In the genomic region with DNA sequence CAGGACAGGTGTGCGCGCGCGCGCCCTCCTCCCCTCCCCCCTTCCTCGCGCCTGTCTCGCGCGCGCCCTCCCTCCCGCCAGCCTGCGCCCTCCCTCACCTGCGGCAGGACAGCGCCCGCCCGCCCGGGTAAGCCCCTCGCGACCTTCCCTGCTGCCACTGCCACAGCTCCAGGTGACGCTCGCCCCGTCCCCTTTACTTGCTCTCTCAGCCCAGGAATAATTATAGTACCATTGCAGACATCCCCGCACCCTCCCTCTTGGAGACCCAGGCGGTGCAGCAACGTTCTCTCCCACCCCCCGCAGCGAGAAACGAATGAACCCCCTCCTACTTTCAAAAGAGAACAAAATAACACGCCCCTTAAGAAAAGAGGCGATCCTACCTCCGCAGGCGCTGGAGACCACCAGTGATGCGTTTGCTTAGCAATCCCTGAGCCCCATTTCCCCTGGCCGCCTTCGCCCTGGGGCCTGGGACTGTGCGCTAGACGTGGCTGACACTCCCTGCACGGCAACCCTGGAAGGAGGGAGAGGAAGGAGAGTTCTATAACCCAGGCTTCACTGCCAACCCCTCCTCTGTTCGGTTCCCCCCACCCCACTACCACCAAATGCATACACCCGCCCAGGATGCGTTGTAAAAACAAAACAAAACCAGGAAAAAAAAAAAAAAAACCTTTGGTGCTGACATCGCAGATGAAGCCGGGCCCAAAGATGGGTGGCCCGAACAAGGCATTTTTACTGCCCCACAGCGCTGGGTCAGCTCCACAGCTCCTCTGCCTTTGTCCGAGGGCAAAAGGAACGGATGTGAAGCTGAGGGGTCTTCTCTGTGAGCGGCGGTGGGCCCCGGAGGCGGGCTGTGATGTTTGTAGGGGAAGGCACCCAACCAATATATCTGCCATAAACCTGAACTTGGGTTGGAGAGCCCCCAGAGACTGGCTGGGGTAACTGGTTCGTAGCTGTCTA, we compare ENCODE assay signal across 8 cellular contexts. TPM values are rescaled to one million over a fixed set of nuclear protein-coding genes. Genes with fewer than 3 reads are reported as not detected.
DNase-seq lines count a peak whose midpoint lies in the region; FAIRE-seq and TF ChIP-seq lines count a peak whose summit lies in the region.

No MANE protein-coding gene starts in this region.

- no peak for TF ChIP-seq CTCF in Caco-2 (IDR thresholded peaks at IDR 0.05; ENCODE audit: insufficient read depth in 1 of 2, low read depth in 1 of 2, low read length in 1 of 2, severe bottlenecking in 1 of 2, unreplicated experiment in 1 of 2)
- TF ChIP-seq CTCF in HL-60 (IDR thresholded peaks at IDR 0.05; ENCODE audit: insufficient read depth, low read length): no peak
- no peak for TF ChIP-seq CTCF in epithelial cell of proximal tubule (conservative IDR thresholded peaks at IDR 0.05; ENCODE audit: low read depth, low read length)
- TF ChIP-seq CTCF in nephron progenitor cell (IDR thresholded peaks at IDR 0.05): no peak

- no peaks in the 10 kb centered on the region for H3K9me3 ChIP-seq in Caco-2

- H3K27ac ChIP-seq in HL-60 (replicated peaks): peak overlapping the region; percentile 91

- H3K27me3 ChIP-seq in Caco-2 (replicated peaks; ENCODE audit: control insufficient read depth, insufficient read depth, low read length) (no peaks in the 10 kb centered on the region), HL-60 (ENCODE audit: insufficient read depth, poor library complexity, severe bottlenecking) (no peaks in the 10 kb centered on the region)

- CTCF ChIA-PET in Caco-2 (lab: Charles Lee): interaction anchor here (0.5 to 1.6 kb wide), 14 partner anchors 9 to 1399 kb away, joined by 3 to 7 read pairs (median 3); no protein-coding TSS in a partner anchor
- CTCF ChIA-PET in activated CD4-positive, alpha-beta memory T cell treated with anti-CD3 and anti-CD28 coated beads for 36 hours (lab: Charles Lee): interaction anchor here (0.6 to 6.3 kb wide), 13 partner anchors 10 to 293 kb away, joined by 3 to 66 read pairs (median 4); a partner anchor contains a TSS

- DNase-seq in Caco-2 (peak; percentile 45 to 89), HL-60 (ENCODE audit: low read depth in 1 of 2, low spot score in 1 of 2) (no peak), epithelial cell of proximal tubule (ENCODE audit: low read depth) (no peak), nephron progenitor cell (peak; percentile 31), SW 1271 (lab: John Stamatoyannopoulos, UW) (no peak), NCI-H1436 (lab: John Stamatoyannopoulos, UW) (no peak), frontal cortex (ENCODE audit: low spot score in 2 of 2) (no peak)
- peak; percentile 43 for DNase-seq in activated CD4-positive, alpha-beta memory T cell treated with anti-CD3 and anti-CD28 coated beads for 36 hours

- peak overlapping the region; percentile 73 for H3K4me3 ChIP-seq in Caco-2 (ENCODE audit: low read depth, low read length)
- peak overlapping the region; percentile 70 for H3K4me3 ChIP-seq in HL-60 (replicated peaks; ENCODE audit: insufficient read depth, low read length)
- H3K4me3 ChIP-seq in epithelial cell of proximal tubule (ENCODE audit: low read depth, low read length): peak overlapping the region; percentile 87

- H3K9me3 Mint-ChIP-seq in Caco-2 (ENCODE audit: unreplicated experiment): no peaks in the 10 kb centered on the region
- H3K9me3 Mint-ChIP-seq in activated CD4-positive, alpha-beta memory T cell treated with anti-CD3 and anti-CD28 coated beads for 36 hours: no peaks in the 10 kb centered on the region
- H3K9me3 Mint-ChIP-seq in nephron progenitor cell: no peaks in the 10 kb centered on the region

- H3K36me3 ChIP-seq in Caco-2 (ENCODE audit: control insufficient read depth, insufficient read depth, low read length): no peaks in the 10 kb centered on the region

- peak overlapping the region; percentile 94 for H3K4me3 Mint-ChIP-seq in Caco-2 (ENCODE audit: unreplicated experiment)
- peak overlapping the region; percentile 98 for H3K4me3 Mint-ChIP-seq in activated CD4-positive, alpha-beta memory T cell treated with anti-CD3 and anti-CD28 coated beads for 36 hours
- peak overlapping the region; percentile 83 for H3K4me3 Mint-ChIP-seq in nephron progenitor cell

- no TSS peak for BruUV-seq in Caco-2 (replicated peaks; lab: Mats Ljungman, UMichigan)

- H3K4me1 Mint-ChIP-seq in Caco-2 (ENCODE audit: low read depth, unreplicated experiment): peaks cover 14% of the 10 kb centered on the region
- peaks cover 50% of the 10 kb centered on the region for H3K4me1 Mint-ChIP-seq in activated CD4-positive, alpha-beta memory T cell treated with anti-CD3 and anti-CD28 coated beads for 36 hours (ENCODE audit: low read depth)
- peaks cover 26% of the 10 kb centered on the region for H3K4me1 Mint-ChIP-seq in nephron progenitor cell

- peak overlapping the region; percentile 92 for H3K27ac Mint-ChIP-seq in Caco-2 (ENCODE audit: unreplicated experiment)
- peak overlapping the region; percentile 94 for H3K27ac Mint-ChIP-seq in activated CD4-positive, alpha-beta memory T cell treated with anti-CD3 and anti-CD28 coated beads for 36 hours
- H3K27ac Mint-ChIP-seq in nephron progenitor cell: peak overlapping the region; percentile 60

- POLR2A ChIA-PET in Caco-2 (lab: Charles Lee): interaction anchor here (0.5 to 1.0 kb wide), 9 partner anchors 9 to 527 kb away, joined by 3 to 9 read pairs (median 5); a partner anchor contains a TSS
- POLR2A ChIA-PET in activated CD4-positive, alpha-beta memory T cell treated with anti-CD3 and anti-CD28 coated beads for 36 hours (lab: Charles Lee): interaction anchor here (1.2 to 1.4 kb wide), 4 partner anchors 8 to 456 kb away, joined by 3 to 6 read pairs (median 4); a partner anchor contains a TSS

- H3K27me3 Mint-ChIP-seq in Caco-2 (ENCODE audit: insufficient read depth, unreplicated experiment): no peaks in the 10 kb centered on the region
- no peaks in the 10 kb centered on the region for H3K27me3 Mint-ChIP-seq in activated CD4-positive, alpha-beta memory T cell treated with anti-CD3 and anti-CD28 coated beads for 36 hours
- H3K27me3 Mint-ChIP-seq in nephron progenitor cell (ENCODE audit: low read depth, poor library complexity): peaks cover 100% of the 10 kb centered on the region

- FAIRE-seq in frontal cortex (lab: Jason Lieb, UNC): no peak

- H3K36me3 Mint-ChIP-seq in Caco-2 (ENCODE audit: insufficient read depth, unreplicated experiment): peaks cover 18% of the 10 kb centered on the region
- H3K36me3 Mint-ChIP-seq in activated CD4-positive, alpha-beta memory T cell treated with anti-CD3 and anti-CD28 coated beads for 36 hours: peaks cover 3% of the 10 kb centered on the region
- H3K36me3 Mint-ChIP-seq in nephron progenitor cell (ENCODE audit: low read depth): no peaks in the 10 kb centered on the region

- intact Hi-C loops in Caco-2 (cut with micrococcal nuclease; ENCODE audit: unreplicated experiment): loop anchor here (2.0 to 10.0 kb wide), 3 partner anchors 34 to 464 kb away; a partner anchor contains a TSS
- intact Hi-C loops in activated CD4-positive, alpha-beta memory T cell treated with anti-CD3 and anti-CD28 coated beads for 36 hours (cut with micrococcal nuclease): loop anchor here (1.0 to 10.0 kb wide), 5 partner anchors 36 to 546 kb away; a partner anchor contains a TSS

- peaks cover 4% of the 10 kb centered on the region; the same call in 1 of the 2 replicates for H3K4me1 ChIP-seq in Caco-2

RNA-seq across cellular contexts. Expression of a gene that starts 5.5 kb away (rescaled TPM):
- total RNA-seq in Caco-2 (2022) (14.5 and 15.2 TPM in 2 replicates), epithelial cell of proximal tubule (6.1 and 7.7 TPM in 2 replicates), frontal cortex (9.4 TPM)
- total RNA-seq in activated CD4-positive, alpha-beta memory T cell treated with anti-CD3 and anti-CD28 coated beads for 36 hours: 10 to 100 TPM; 12.0 to 12.3 TPM

RNA-seq across cellular contexts. Expression of a gene that starts 17.4 kb away (rescaled TPM):
- total RNA-seq in Caco-2 (2022): 3.7 TPM in 2 replicates
- 1 to 10 TPM; 2.2 to 2.3 TPM for total RNA-seq in activated CD4-positive, alpha-beta memory T cell treated with anti-CD3 and anti-CD28 coated beads for 36 hours
- 1.1 and 1.5 TPM in 2 replicates for total RNA-seq in epithelial cell of proximal tubule
- 7.7 TPM for total RNA-seq in frontal cortex

Comparison
In these comparisons a context has a peak if more than half of its experiments do, and no peak if none do; other contexts are left out.
1. DNase-seq: peak in Caco-2 (2 of 2), activated CD4-positive, alpha-beta memory T cell treated with anti-CD3 and anti-CD28 coated beads for 36 hours (single experiment) and nephron progenitor cell (single experiment); none in HL-60 (0 of 2), epithelial cell of proximal tubule (single experiment), SW 1271 (0 of 2), NCI-H1436 (single experiment) and frontal cortex (0 of 2).
2. Peak in every context shown above with its lines, with median percentiles within 50 percentile points of each other: H3K4me3 ChIP-seq, H3K27ac Mint-ChIP-seq and H3K4me3 Mint-ChIP-seq.